In the genomic region with DNA sequence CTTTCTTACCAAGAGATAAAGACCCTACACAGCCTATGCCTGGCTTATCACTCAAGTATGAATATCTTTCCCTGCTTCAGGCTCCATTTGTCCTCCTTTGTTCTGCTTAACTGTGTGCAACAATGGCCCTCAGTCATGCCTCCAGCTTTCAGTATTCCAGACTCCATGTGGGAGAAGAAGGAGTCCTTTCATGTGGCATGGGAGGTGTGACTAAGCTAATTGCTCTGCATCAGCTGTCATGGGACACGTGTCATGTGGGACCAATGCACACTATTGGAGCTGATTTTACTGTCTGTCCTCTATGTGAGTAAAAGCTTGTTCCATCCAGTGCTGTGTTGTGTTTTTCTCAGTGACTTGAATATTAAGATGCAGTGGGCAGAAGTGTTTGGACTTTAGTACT, we compare ENCODE assay signal across 21 cellular contexts.
A peak's percentile ranks its signal among the peaks of the same experiment; 100 is the strongest.
DNase-seq lines count a peak whose midpoint lies in the region; ATAC-seq, FAIRE-seq and TF ChIP-seq lines count a peak whose summit lies in the region.
"Had no signal": no experiment of that assay in that cellular context is flagged by ENCODE, and none has a peak within 500 bp of the region (broad histone marks: within the 10 kb centered on the region; RNA-seq: fewer than 3 reads in every experiment).

No MANE protein-coding gene starts in this region.

- peak; percentile 39; the same call in 1 of the 2 replicates for ATAC-seq in WTC11
- ATAC-seq in pancreas, result no peak
- ATAC-seq: A549, K562 had no signal

- H3K27ac Mint-ChIP-seq in WTC11, result no peak overlapping the region
- H3K27ac Mint-ChIP-seq: CD14-positive monocyte had no signal

- DNase-seq in ELF-1 (ENCODE audit: low read depth, low spot score), result peak; percentile 47
- DNase-seq in WTC11 (ENCODE audit: low spot score), result no peak
- DNase-seq in hippocampal formation (lab: John Stamatoyannopoulos, UW), result peak; percentile 6 to 10
- DNase-seq in neuronal stem cell (ENCODE audit: low spot score), result no peak
- DNase-seq in UCSD-AML1 (lab: John Stamatoyannopoulos, UW; ENCODE audit: unreplicated experiment), result no peak
- no peak for DNase-seq in foreskin fibroblast
- no peak for DNase-seq in pancreas
- no peak for DNase-seq in SIG-M5 treated with dmso at 0.1 percent for 504 hours (lab: John Stamatoyannopoulos, UW; ENCODE audit: unreplicated experiment)
- DNase-seq: Caco-2, DMS79, NCI-H1436, NCI-H2081 treated with DMSO at 0.1 percent for 48 hours, NCI-H345, PC-9, SHP77 had no signal

- no peaks in the 10 kb centered on the region for H3K27me3 ChIP-seq in neuronal stem cell (ENCODE audit: control insufficient read depth in 3 of 3, insufficient read depth in 3 of 3, low read depth in 1 of 3, low read length in 3 of 3)
- no peaks in the 10 kb centered on the region for H3K27me3 ChIP-seq in pancreas

- H3K4me1 ChIP-seq in neuronal stem cell (ENCODE audit: control insufficient read depth in 2 of 2, insufficient read depth in 1 of 2, low read depth in 1 of 2, low read length in 2 of 2), result peaks cover 0 to 2% of the 10 kb centered on the region in 2 donors
- no peaks in the 10 kb centered on the region for H3K4me1 ChIP-seq in pancreas
- H3K4me1 ChIP-seq: A549, Caco-2 had no signal

- POLR2A ChIA-PET in WTC11 (lab: Charles Lee), result no interaction called here

- H3K23ac ChIP-seq in neuronal stem cell (ENCODE audit: low read depth, low read length, poor library complexity), result no peak overlapping the region

- no peak overlapping the region for H2BK15ac ChIP-seq in neuronal stem cell (ENCODE audit: low read length)

- no peaks in the 10 kb centered on the region for H3K36me3 ChIP-seq in neuronal stem cell (replicated peaks in 1 of 2; ENCODE audit: control insufficient read depth in 2 of 2, insufficient read depth in 2 of 2, low read length in 2 of 2)
- no peaks in the 10 kb centered on the region for H3K36me3 ChIP-seq in pancreas

- CTCF ChIA-PET in WTC11 (lab: Charles Lee), result no interaction called here

- H3K36me3 Mint-ChIP-seq in WTC11, result peaks cover 25% of the 10 kb centered on the region
- H3K36me3 Mint-ChIP-seq: CD14-positive monocyte had no signal

- peak overlapping the region; percentile 69 for H2AFZ ChIP-seq in neuronal stem cell (ENCODE audit: low read length)
- H2AFZ ChIP-seq: PC-9 had no signal

- H3K27ac ChIP-seq in neuronal stem cell (replicated peaks; ENCODE audit: low read length) (no peak overlapping the region), pancreas (no peak overlapping the region)
- H3K27ac ChIP-seq: A549, PC-9 had no signal

- H3K4ac ChIP-seq in neuronal stem cell (ENCODE audit: low read length), result no peak overlapping the region

- H3K27me3 Mint-ChIP-seq in WTC11 (ENCODE audit: low read depth), result no peaks in the 10 kb centered on the region

- H3K4me3 ChIP-seq in neuronal stem cell (ENCODE audit: low read length in 2 of 2) (no peak overlapping the region), foreskin fibroblast (ENCODE audit: low read depth in 1 of 2, low read length in 2 of 2) (no peak overlapping the region), pancreas (no peak overlapping the region)
- H3K4me3 ChIP-seq: A549, K562, PC-9 had no signal

- H3K9me3 Mint-ChIP-seq in WTC11, result peaks cover 30% of the 10 kb centered on the region

- no peak overlapping the region for H2BK5ac ChIP-seq in neuronal stem cell (ENCODE audit: low read length)

- TF ChIP-seq CTCF in WTC11 (IDR thresholded peaks at IDR 0.05) (no peak), foreskin fibroblast (IDR thresholded peaks at IDR 0.05; ENCODE audit: low read depth, low read length) (no peak), pancreas (IDR thresholded peaks at IDR 0.05) (no peak)

- no peak overlapping the region for H3K9ac ChIP-seq in neuronal stem cell (ENCODE audit: low read depth, low read length, poor library complexity)

- no peak overlapping the region for H4K91ac ChIP-seq in neuronal stem cell (ENCODE audit: low read depth, low read length, poor library complexity)

- no peak overlapping the region for H2BK12ac ChIP-seq in neuronal stem cell (ENCODE audit: low read length)

- intact Hi-C loops in pancreas (cut with DNase I), result no loop called here

- no peak overlapping the region for H3K4me2 ChIP-seq in neuronal stem cell (ENCODE audit: insufficient read depth, low read length, poor library complexity, severe bottlenecking)
- H3K4me2 ChIP-seq: A549, PC-9 had no signal

- H3K18ac ChIP-seq in neuronal stem cell (ENCODE audit: low read length), result no peak overlapping the region

- H3K4me3 Mint-ChIP-seq in WTC11, result no peak overlapping the region
- H3K4me3 Mint-ChIP-seq: CD14-positive monocyte had no signal

- H3K9me3 ChIP-seq in neuronal stem cell (replicated peaks in 1 of 2; ENCODE audit: control insufficient read depth in 2 of 2, insufficient read depth in 1 of 2, low read depth in 1 of 2, low read length in 2 of 2) (no peaks in the 10 kb centered on the region), pancreas (no peaks in the 10 kb centered on the region)
- H3K9me3 ChIP-seq: A549, Caco-2 had no signal

- no peak overlapping the region for H2BK120ac ChIP-seq in neuronal stem cell (ENCODE audit: low read depth, low read length)

- no CpG with 5 or more reads among the region's 1 CpG for WGBS in neuronal stem cell (ENCODE audit: extremely low coverage in 2 of 2, insufficient read length in 2 of 2, insufficient replicate concordance in 1 of 2), 2 donors
- 53 to 67% methylated on average over 1 of the region's 1 CpG for WGBS in pancreas, 2 donors

- H4K8ac ChIP-seq in neuronal stem cell (ENCODE audit: low read depth, low read length), result no peak overlapping the region

- H2AK5ac ChIP-seq in neuronal stem cell (ENCODE audit: low read depth, low read length), result no peak overlapping the region

- FAIRE-seq in pancreas (lab: Jason Lieb, UNC), result no peak
- FAIRE-seq: A549, G401.6, GM12891, GM19239, K562 had no signal

- no peaks in the 10 kb centered on the region for H3K79me1 ChIP-seq in neuronal stem cell (ENCODE audit: low read depth, low read length)

- H3K4me1 Mint-ChIP-seq in WTC11, result no peaks in the 10 kb centered on the region
- H3K4me1 Mint-ChIP-seq: CD14-positive monocyte had no signal

- no peak overlapping the region for H3K14ac ChIP-seq in neuronal stem cell (ENCODE audit: low read length)

TF ChIP-seq in WTC11, 78 proteins besides CTCF, POLR2A, EP300 and RAD21 (continues in another document):
- TF ChIP-seq CDX4 (CRISPR knock-in tag; IDR thresholded peaks at IDR 0.05; ENCODE audit: borderline replicate concordance) (no peak), ZNF219 (CRISPR knock-in tag; IDR thresholded peaks at IDR 0.05; ENCODE audit: borderline replicate concordance) (no peak), SP1 (CRISPR knock-in tag; conservative IDR thresholded peaks at IDR 0.05) (no peak), TCF7 (CRISPR knock-in tag; IDR thresholded peaks at IDR 0.05; ENCODE audit: low read depth) (no peak), NFATC4 (CRISPR knock-in tag; IDR thresholded peaks at IDR 0.05) (no peak), GTF2I (CRISPR knock-in tag; conservative IDR thresholded peaks at IDR 0.05) (no peak), NR1H2 (CRISPR knock-in tag; IDR thresholded peaks at IDR 0.05) (no peak), ZNF512 (CRISPR knock-in tag; IDR thresholded peaks at IDR 0.05; ENCODE audit: borderline replicate concordance) (no peak), AR (CRISPR knock-in tag; IDR thresholded peaks at IDR 0.05) (no peak)

Comparison
In these comparisons a context has a peak if more than half of its experiments do, and no peak if none do; other contexts are left out.
1. DNase-seq: peak in ELF-1 (single experiment) and hippocampal formation (2 of 2); none in WTC11 (single experiment), neuronal stem cell (single experiment), UCSD-AML1 (single experiment), foreskin fibroblast (0 of 2), pancreas (0 of 6) and SIG-M5 treated with dmso at 0.1 percent for 504 hours (single experiment).